Comparison of ENCODE assay signal across 21 cellular contexts in the genomic region with DNA sequence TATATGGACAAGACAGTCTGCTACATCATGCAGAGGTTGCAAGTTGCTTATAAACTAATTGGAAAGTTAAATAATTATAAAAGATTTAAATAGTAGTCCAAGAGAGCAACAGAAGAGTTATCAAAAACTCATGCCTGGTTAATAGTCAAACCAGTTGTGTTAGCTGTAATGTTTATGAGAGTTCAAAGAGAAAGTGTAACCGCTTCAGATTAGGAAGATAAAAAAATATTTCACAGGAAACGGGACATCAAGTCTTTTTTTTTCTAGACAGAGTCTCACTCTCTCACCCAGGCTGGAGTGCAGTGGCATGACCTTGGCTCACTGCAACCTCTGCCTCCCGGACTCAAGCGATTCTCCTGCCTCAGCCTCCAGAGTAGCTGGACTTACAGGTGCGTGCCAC.
"Had no signal": no experiment of that assay in that cellular context is flagged by ENCODE, and none has a peak within 500 bp of the region (broad histone marks: within the 10 kb centered on the region; RNA-seq: fewer than 3 reads in every experiment).

No MANE protein-coding gene starts in this region.

- H3K4me1 Mint-ChIP-seq: stimulated activated memory B cell treated with anti-CD40 and anti-IgM and Interleukin-4, amounts not matched to agents 10 μg/mL and 1 μg/mL and 100 μg/mL, for 72 hours had no signal

- FAIRE-seq: islet of Langerhans had no signal

- DNase-seq: activated CD4-positive, alpha-beta T cell treated with anti-CD3 and anti-CD28 coated beads, Interleukin-2, amount 10 ng/mL, durations not matched to agents 24 days and 14 days; activated CD8-positive, alpha-beta T cell treated with anti-CD3 and anti-CD28 coated beads, Interleukin-2, amount 10 ng/mL, durations not matched to agents 7 days and 5 days; activated gamma-delta T cell treated with Interleukin-2 at 50 U/mL for 16 hours; activated naive CD8-positive, alpha-beta T cell treated with anti-CD3 and anti-CD28 coated beads for 36 hours; activated T-cell treated with anti-CD3 and anti-CD28 coated beads, Interleukin-2, amount 50 U/mL, for 48 hours; amniotic stem cell; dermis blood vessel endothelial cell; effector memory CD4-positive, alpha-beta T cell; esophagus squamous epithelium; ovary; sigmoid colon; SK-N-SH; spleen; stimulated activated CD4-positive, alpha-beta T cell treated with anti-CD3 and anti-CD28 coated beads, Interleukin-4, amount 100 ng/mL, for 4 hours; T1000; upper lobe of left lung had no signal

- H3K4me3 Mint-ChIP-seq: activated CD4-positive, alpha-beta T cell treated with anti-CD3 and anti-CD28 coated beads, Interleukin-2, amount 10 ng/mL, durations not matched to agents 24 days and 14 days; activated CD8-positive, alpha-beta T cell treated with anti-CD3 and anti-CD28 coated beads, Interleukin-2, amount 10 ng/mL, durations not matched to agents 7 days and 5 days; activated naive CD8-positive, alpha-beta T cell treated with anti-CD3 and anti-CD28 coated beads for 36 hours; stimulated activated memory B cell treated with anti-CD40 and anti-IgM and Interleukin-4, amounts not matched to agents 10 μg/mL and 1 μg/mL and 100 μg/mL, for 72 hours had no signal

- H2AFZ ChIP-seq: hepatocyte had no signal

- H3K9ac ChIP-seq: SK-N-SH had no signal

- H3K36me3 ChIP-seq: esophagus squamous epithelium, ovary, sigmoid colon, spleen, thoracic aorta, upper lobe of left lung had no signal

- H3K4me1 ChIP-seq: esophagus squamous epithelium, sigmoid colon had no signal

- H3K27me3 Mint-ChIP-seq: activated naive CD8-positive, alpha-beta T cell treated with anti-CD3 and anti-CD28 coated beads for 36 hours; naive thymus-derived CD4-positive, alpha-beta T cell; stimulated activated memory B cell treated with anti-CD40 and anti-IgM and Interleukin-4, amounts not matched to agents 10 μg/mL and 1 μg/mL and 100 μg/mL, for 72 hours had no signal

- H3K9me3 ChIP-seq: ovary, sigmoid colon, SK-N-SH, thoracic aorta, upper lobe of left lung had no signal

- H3K36me3 Mint-ChIP-seq: activated naive CD8-positive, alpha-beta T cell treated with anti-CD3 and anti-CD28 coated beads for 36 hours had no signal

- H3K4me3 ChIP-seq: esophagus squamous epithelium, hepatocyte, ovary, sigmoid colon, spleen, thoracic aorta, upper lobe of left lung had no signal

- H3K9me2 ChIP-seq: SK-N-SH had no signal

- H3K4me2 ChIP-seq: hepatocyte, SK-N-SH had no signal

- H3K79me2 ChIP-seq: hepatocyte had no signal

- H3K27ac Mint-ChIP-seq: activated CD4-positive, alpha-beta T cell treated with anti-CD3 and anti-CD28 coated beads, Interleukin-2, amount 10 ng/mL, durations not matched to agents 24 days and 14 days; activated CD8-positive, alpha-beta T cell treated with anti-CD3 and anti-CD28 coated beads, Interleukin-2, amount 10 ng/mL, durations not matched to agents 7 days and 5 days; activated naive CD8-positive, alpha-beta T cell treated with anti-CD3 and anti-CD28 coated beads for 36 hours; stimulated activated memory B cell treated with anti-CD40 and anti-IgM and Interleukin-4, amounts not matched to agents 10 μg/mL and 1 μg/mL and 100 μg/mL, for 72 hours had no signal

- H3K27me3 ChIP-seq: esophagus squamous epithelium, hepatocyte, ovary, sigmoid colon, spleen, upper lobe of left lung had no signal

- H3K27ac ChIP-seq: esophagus squamous epithelium, hepatocyte, ovary, spleen, thoracic aorta had no signal

- ATAC-seq: activated CD8-positive, alpha-beta T cell treated with anti-CD3 and anti-CD28 coated beads, Interleukin-2, amount 10 ng/mL, durations not matched to agents 7 days and 5 days; naive thymus-derived CD4-positive, alpha-beta T cell; stimulated activated memory B cell treated with anti-CD40 and anti-IgM and Interleukin-4, amounts not matched to agents 10 μg/mL and 1 μg/mL and 100 μg/mL, for 72 hours had no signal
